In genomic region chr15:83108266-83109219, GRCh38 we compare ENCODE assay signal across 8 cellular contexts. TPM values are rescaled to one million over a fixed set of nuclear protein-coding genes. Genes with fewer than 3 reads are reported as not detected.
DNase-seq lines count a peak whose midpoint lies in the region; ATAC-seq and TF ChIP-seq lines count a peak whose summit lies in the region.

No MANE protein-coding gene starts in this region.

- POLR2A ChIA-PET in T-cell (lab: Charles Lee) = no interaction called here

- DNase-seq in T-cell (peak in 11 of 34 experiments; percentile 6 to 51 (median 12)), fibroblast of lung (ENCODE audit: low read depth in 2 of 2) (peak in 1 of 2 donors; percentile 72), non-pigmented ciliary epithelial cell (ENCODE audit: low read depth) (peak; percentile 19), LoVo (ENCODE audit: low spot score) (no peak), iPS-NIHi11 (ENCODE audit: low spot score) (no peak)

- CTCF ChIA-PET in T-cell (lab: Charles Lee) = no interaction called here

- H3K27ac Mint-ChIP-seq in T-cell = peak overlapping the region in 1 of 2 donors; percentile 30

- H3K27me3 Mint-ChIP-seq in T-cell = peaks cover 57 to 58% of the 10 kb centered on the region in 2 donors

- peak overlapping the region; percentile 63 to 89 (median 83) for H3K9ac ChIP-seq in BLaER1 treated with 17β-estradiol and CSF1 and Interleukin-3, amounts not matched to agents 10 nM and 100 nM
- H3K9ac ChIP-seq in fibroblast of lung (ENCODE audit: insufficient read depth, low read length) = no peak overlapping the region

- peak overlapping the region; percentile 64 to 92 (median 82) for H3K27ac ChIP-seq in BLaER1 treated with 17β-estradiol and CSF1 and Interleukin-3, amounts not matched to agents 10 nM and 100 nM
- no peak overlapping the region for H3K27ac ChIP-seq in fibroblast of lung (ENCODE audit: insufficient read depth, low read length)

- peaks cover 28 to 45% (median 42%) of the 10 kb centered on the region in 10 experiments for H3K4me1 ChIP-seq in BLaER1 treated with 17β-estradiol and CSF1 and Interleukin-3, amounts not matched to agents 10 nM and 100 nM
- H3K4me1 ChIP-seq in fibroblast of lung (ENCODE audit: control insufficient read depth, extremely low read depth, insufficient read depth, low read length) = peaks cover 15% of the 10 kb centered on the region

- no peaks in the 10 kb centered on the region for H3K9me3 ChIP-seq in BLaER1 treated with 17β-estradiol and CSF1 and Interleukin-3, amounts not matched to agents 10 nM and 100 nM (replicated peaks in 1 of 11)
- H3K9me3 ChIP-seq in fibroblast of lung (ENCODE audit: control insufficient read depth, insufficient read depth, low read depth, low read length) = no peaks in the 10 kb centered on the region

- H3K4me1 Mint-ChIP-seq in T-cell = peaks cover 14 to 24% (median 20%) of the 10 kb centered on the region in 3 donors

- no peaks in the 10 kb centered on the region for H3K79me2 ChIP-seq in fibroblast of lung (ENCODE audit: control insufficient read depth, insufficient read depth, low read length)

- H3K4me3 ChIP-seq in BLaER1 treated with 17β-estradiol and CSF1 and Interleukin-3, amounts not matched to agents 10 nM and 100 nM = peak overlapping the region; percentile 69 to 91 (median 76)
- H3K4me3 ChIP-seq in fibroblast of lung (replicated peaks in 1 of 4; ENCODE audit: control extremely low read depth in 1 of 4, insufficient read depth in 1 of 4, low read depth in 3 of 4, low read length in 4 of 4) = peak overlapping the region in 3 of 4 experiments; percentile 52 to 69 (median 60)

- H3K27me3 ChIP-seq in BLaER1 treated with 17β-estradiol and CSF1 and Interleukin-3, amounts not matched to agents 10 nM and 100 nM = peaks cover 0 to 27% (median 19%) of the 10 kb centered on the region in 11 experiments; a peak in 19 of 22 replicates
- no peaks in the 10 kb centered on the region for H3K27me3 ChIP-seq in fibroblast of lung (ENCODE audit: control insufficient read depth, insufficient read depth, low read length)

- H3K36me3 ChIP-seq in BLaER1 treated with 17β-estradiol and CSF1 and Interleukin-3, amounts not matched to agents 10 nM and 100 nM = peaks cover 0 to 30% (median 7%) of the 10 kb centered on the region in 11 experiments; a peak in 14 of 22 replicates
- no peaks in the 10 kb centered on the region for H3K36me3 ChIP-seq in fibroblast of lung (ENCODE audit: control insufficient read depth, insufficient read depth, low read length)

- H2AFZ ChIP-seq in fibroblast of lung (ENCODE audit: low read length) = peak overlapping the region; percentile 30

- H4K20me1 ChIP-seq in BLaER1 treated with 17β-estradiol and CSF1 and Interleukin-3, amounts not matched to agents 10 nM and 100 nM = peaks cover 0 to 43% (median 5%) of the 10 kb centered on the region in 11 experiments; a peak in 10 of 22 replicates
- H4K20me1 ChIP-seq in fibroblast of lung (ENCODE audit: control insufficient read depth, extremely low read depth, insufficient read depth, low read length) = no peaks in the 10 kb centered on the region

- H3K36me3 Mint-ChIP-seq in T-cell = no peaks in the 10 kb centered on the region

- peak; percentile 70 for ATAC-seq in GM18870 (IDR thresholded peaks at IDR 0.05; ENCODE audit: unreplicated experiment)
- peak; percentile 47 for ATAC-seq in HG03196 (IDR thresholded peaks at IDR 0.05; ENCODE audit: unreplicated experiment)
- ATAC-seq in T-cell (replicated peaks in 1 of 4) = peak; percentile 38 to 69 (median 48)

- H3K4me3 Mint-ChIP-seq in T-cell = peak overlapping the region; percentile 63 to 81 (median 80)

- TF ChIP-seq CTCF in fibroblast of lung (conservative IDR thresholded peaks at IDR 0.05 in 1 of 2, IDR thresholded peaks at IDR 0.05 in 1 of 2; ENCODE audit: low read depth in 1 of 2, low read length in 2 of 2) = no peak

- peak overlapping the region; percentile 92 to 100 (median 98) for H3K4me2 ChIP-seq in BLaER1 treated with 17β-estradiol and CSF1 and Interleukin-3, amounts not matched to agents 10 nM and 100 nM
- H3K4me2 ChIP-seq in fibroblast of lung (ENCODE audit: extremely low read depth, insufficient read depth, low read length) = peak overlapping the region; percentile 82

- H3K9me3 Mint-ChIP-seq in T-cell = no peaks in the 10 kb centered on the region

RNA-seq across cellular contexts. Expression of gene TM6SF1, which starts 1.1 kb away (rescaled TPM):
- total RNA-seq in T-cell (1 to 10 TPM in 2 of 5 donors, under 1 TPM in 2, not detected in 1; 0.33 to 2.1 (median 0.84) TPM), fibroblast of lung (2.3 and 3.6 TPM in 2 replicates)
- polyA plus RNA-seq in fibroblast of lung = 3.2 and 3.9 TPM in 2 replicates
- 2.7 and 3.6 TPM in 2 replicates for polyA plus RNA-seq in fibroblast of lung (2012)
- 1.0 and 4.2 TPM in 2 replicates for polyA minus RNA-seq in fibroblast of lung (ENCODE audit: low replicate concordance)

RNA-seq across cellular contexts. Expression of gene BTBD1, which starts 41.5 kb away (rescaled TPM):
- total RNA-seq in T-cell = 10 to 100 TPM; 34.8 to 38.4 (median 36.2) TPM
- 93.2 and 105 TPM in 2 replicates for total RNA-seq in fibroblast of lung
- polyA plus RNA-seq in fibroblast of lung = 72.0 and 84.0 TPM in 2 replicates
- polyA plus RNA-seq in fibroblast of lung (2012) = 54.1 and 56.7 TPM in 2 replicates
- 12.7 and 18.7 TPM in 2 replicates for polyA minus RNA-seq in fibroblast of lung (ENCODE audit: low replicate concordance)
